In genomic region chr3:19149388-19149787, GRCh38 we compare ENCODE assay signal across 8 cellular contexts. TPM values are rescaled to one million over a fixed set of nuclear protein-coding genes. Genes with fewer than 3 reads are reported as not detected.
DNase-seq lines count a peak whose midpoint lies in the region; ATAC-seq, FAIRE-seq and TF ChIP-seq lines count a peak whose summit lies in the region.

No MANE protein-coding gene starts in this region.

- no peak overlapping the region for H2BK5ac ChIP-seq in neuronal stem cell (ENCODE audit: low read length)

- DNase-seq in NCI-H345 (lab: John Stamatoyannopoulos, UW) (peak; percentile 1), NCI-H345 treated with DMSO at 0.1 percent for 48 hours (lab: John Stamatoyannopoulos, UW; ENCODE audit: unreplicated experiment) (no peak), NCI-H526 (lab: John Stamatoyannopoulos, UW) (peak; percentile 4 to 26), neuronal stem cell (ENCODE audit: low spot score) (peak; percentile 63), HTR-8/SVneo (ENCODE audit: insufficient read length, low spot score) (no peak), NCI-H2081 treated with DMSO at 0.1 percent for 48 hours (lab: John Stamatoyannopoulos, UW) (no peak), osteocyte (ENCODE audit: extremely low spot score, unreplicated experiment) (no peak)
- DNase-seq in effector memory CD8-positive, alpha-beta T cell, result peak in 1 of 3 experiments; percentile 1

- no peak for ATAC-seq in effector memory CD8-positive, alpha-beta T cell (replicated peaks)

- H2AK5ac ChIP-seq in neuronal stem cell (ENCODE audit: low read depth, low read length), result no peak overlapping the region

- H3K79me1 ChIP-seq in neuronal stem cell (ENCODE audit: low read depth, low read length), result no peaks in the 10 kb centered on the region

- H3K36me3 Mint-ChIP-seq in effector memory CD8-positive, alpha-beta T cell (ENCODE audit: insufficient read depth), result no peaks in the 10 kb centered on the region
- no peaks in the 10 kb centered on the region for H3K36me3 Mint-ChIP-seq in osteocyte (ENCODE audit: unreplicated experiment)

- TF ChIP-seq CTCF in osteocyte (IDR thresholded peaks at IDR 0.05), result no peak

- no peak for FAIRE-seq in HTR-8/SVneo (lab: Jason Lieb, UNC)

- H2BK120ac ChIP-seq in neuronal stem cell (ENCODE audit: low read depth, low read length), result no peak overlapping the region

- H3K23ac ChIP-seq in neuronal stem cell (ENCODE audit: low read depth, low read length, poor library complexity), result no peak overlapping the region

- H3K9ac ChIP-seq in neuronal stem cell (ENCODE audit: low read depth, low read length, poor library complexity), result no peak overlapping the region

- no peak overlapping the region for H3K18ac ChIP-seq in neuronal stem cell (ENCODE audit: low read length)

- peaks cover 0 to 9% of the 10 kb centered on the region in 2 donors for H3K4me1 ChIP-seq in neuronal stem cell (ENCODE audit: control insufficient read depth in 2 of 2, insufficient read depth in 1 of 2, low read depth in 1 of 2, low read length in 2 of 2)

- WGBS in neuronal stem cell (ENCODE audit: extremely low coverage in 2 of 2, insufficient read length in 2 of 2, insufficient replicate concordance in 1 of 2), 2 donors, result no CpG with 5 or more reads among the region's 6 CpGs

- H3K4ac ChIP-seq in neuronal stem cell (ENCODE audit: low read length), result no peak overlapping the region

- no peaks in the 10 kb centered on the region for H3K9me3 ChIP-seq in neuronal stem cell (replicated peaks in 1 of 2; ENCODE audit: control insufficient read depth in 2 of 2, insufficient read depth in 1 of 2, low read depth in 1 of 2, low read length in 2 of 2)

- H3K27me3 ChIP-seq in neuronal stem cell (ENCODE audit: control insufficient read depth in 3 of 3, insufficient read depth in 3 of 3, low read depth in 1 of 3, low read length in 3 of 3), result peaks cover 2 to 23% (median 9%) of the 10 kb centered on the region in 3 experiments

- H3K9me3 Mint-ChIP-seq in effector memory CD8-positive, alpha-beta T cell, result peaks cover 0 to 3% of the 10 kb centered on the region in 2 donors
- peaks cover 6% of the 10 kb centered on the region for H3K9me3 Mint-ChIP-seq in osteocyte (ENCODE audit: unreplicated experiment)

- H3K4me2 ChIP-seq in neuronal stem cell (ENCODE audit: insufficient read depth, low read length, poor library complexity, severe bottlenecking), result no peak overlapping the region

- peaks cover 15 to 17% of the 10 kb centered on the region in 2 donors for H3K4me1 Mint-ChIP-seq in effector memory CD8-positive, alpha-beta T cell (ENCODE audit: low read depth in 2 of 2)
- H3K4me1 Mint-ChIP-seq in osteocyte (ENCODE audit: unreplicated experiment), result peaks cover 13% of the 10 kb centered on the region

- H2AFZ ChIP-seq in neuronal stem cell (ENCODE audit: low read length), result no peak overlapping the region

- no peaks in the 10 kb centered on the region for H3K36me3 ChIP-seq in neuronal stem cell (replicated peaks in 1 of 2; ENCODE audit: control insufficient read depth in 2 of 2, insufficient read depth in 2 of 2, low read length in 2 of 2)

- H3K27me3 Mint-ChIP-seq in effector memory CD8-positive, alpha-beta T cell, result peaks cover 9 to 14% of the 10 kb centered on the region in 2 donors
- peaks cover 18% of the 10 kb centered on the region for H3K27me3 Mint-ChIP-seq in osteocyte (ENCODE audit: unreplicated experiment)

- no peak overlapping the region for H3K14ac ChIP-seq in neuronal stem cell (ENCODE audit: low read length)

- H2BK15ac ChIP-seq in neuronal stem cell (ENCODE audit: low read length), result no peak overlapping the region

- H3K27ac Mint-ChIP-seq in effector memory CD8-positive, alpha-beta T cell, result no peak overlapping the region
- H3K27ac Mint-ChIP-seq in osteocyte (ENCODE audit: unreplicated experiment), result no peak overlapping the region

- H4K8ac ChIP-seq in neuronal stem cell (ENCODE audit: low read depth, low read length), result no peak overlapping the region

- no peak overlapping the region for H3K4me3 ChIP-seq in neuronal stem cell (ENCODE audit: low read length in 2 of 2)

- H3K4me3 Mint-ChIP-seq in effector memory CD8-positive, alpha-beta T cell, result peak overlapping the region; percentile 71 to 76
- H3K4me3 Mint-ChIP-seq in osteocyte (ENCODE audit: unreplicated experiment), result no peak overlapping the region

- no peak overlapping the region for H4K91ac ChIP-seq in neuronal stem cell (ENCODE audit: low read depth, low read length, poor library complexity)

- H3K27ac ChIP-seq in neuronal stem cell (replicated peaks; ENCODE audit: low read length), result no peak overlapping the region

- H2BK12ac ChIP-seq in neuronal stem cell (ENCODE audit: low read length), result no peak overlapping the region

RNA-seq across cellular contexts. Expression of gene KCNH8, which starts 1.1 kb away (rescaled TPM):
- polyA plus RNA-seq in neuronal stem cell (2013, experiment 1 of 2), result 1.6 TPM
- polyA plus RNA-seq in neuronal stem cell (2013, experiment 2 of 2), result 1.4 TPM
- 0.18 TPM in 1 of 2 replicates, not detected in the other for total RNA-seq in osteocyte

Comparison
In these comparisons a context has a peak if more than half of its experiments do, and no peak if none do; other contexts are left out.
1. DNase-seq: peak in NCI-H345 (single experiment), NCI-H526 (2 of 2) and neuronal stem cell (single experiment); none in NCI-H345 treated with DMSO at 0.1 percent for 48 hours (single experiment), HTR-8/SVneo (single experiment), NCI-H2081 treated with DMSO at 0.1 percent for 48 hours (single experiment) and osteocyte (single experiment).